ENCODE assay signal across 20 cellular contexts in the genomic region with DNA sequence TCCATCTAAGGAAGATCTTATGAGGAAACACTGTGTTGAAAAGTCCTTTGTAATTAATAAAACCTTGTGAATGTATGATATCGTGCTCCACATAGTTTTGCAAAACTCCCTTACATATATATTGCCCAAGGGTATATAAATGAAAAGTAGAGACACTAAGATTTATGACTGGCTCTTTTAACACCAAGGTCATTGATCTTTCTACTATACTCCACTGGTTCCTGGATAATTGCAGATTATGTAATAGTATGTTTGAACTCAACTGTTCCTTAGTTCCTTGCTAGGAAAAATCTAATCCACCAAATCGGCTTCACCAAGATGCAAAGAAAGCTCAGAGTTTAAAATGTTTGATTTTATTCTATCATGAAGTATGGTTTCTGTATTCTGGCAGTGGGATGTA.
"Had no signal": no experiment of that assay in that cellular context is flagged by ENCODE, and none has a peak within 500 bp of the region (broad histone marks: within the 10 kb centered on the region; RNA-seq: fewer than 3 reads in every experiment).

No MANE protein-coding gene starts in this region.

- H3K9me3 Mint-ChIP-seq: dendritic cell treated with granulocyte-macrophage colony-stimulating factor and Interleukin-4, amounts not matched to agents 40 ng/mL and 50 ng/mL, for 4 days; effector memory CD8-positive, alpha-beta T cell; endodermal cell had no signal

- H3K36me3 ChIP-seq: colonic mucosa, esophagus muscularis mucosa, esophagus squamous epithelium, gastrocnemius medialis, gastroesophageal sphincter, heart left ventricle, heart right ventricle had no signal

- FAIRE-seq: colon had no signal

- H3K9me3 ChIP-seq: colonic mucosa, esophagus muscularis mucosa, esophagus squamous epithelium, gastrocnemius medialis, gastroesophageal sphincter, heart left ventricle, heart right ventricle had no signal

- H3K4me3 Mint-ChIP-seq: dendritic cell treated with granulocyte-macrophage colony-stimulating factor and Interleukin-4, amounts not matched to agents 40 ng/mL and 50 ng/mL, for 4 days; effector memory CD8-positive, alpha-beta T cell; endodermal cell had no signal

- H3K4me3 ChIP-seq: colonic mucosa, coronary artery, dorsolateral prefrontal cortex, esophagus muscularis mucosa, esophagus squamous epithelium, gastrocnemius medialis, gastroesophageal sphincter, heart left ventricle, heart right ventricle had no signal

- H3K27ac Mint-ChIP-seq: dendritic cell treated with granulocyte-macrophage colony-stimulating factor and Interleukin-4, amounts not matched to agents 40 ng/mL and 50 ng/mL, for 4 days; effector memory CD8-positive, alpha-beta T cell; endodermal cell had no signal

- H3K27ac ChIP-seq: colonic mucosa, coronary artery, dorsolateral prefrontal cortex, epithelial cell of prostate, esophagus muscularis mucosa, esophagus squamous epithelium, foreskin keratinocyte, gastrocnemius medialis, gastroesophageal sphincter, heart left ventricle, heart right ventricle had no signal

- ATAC-seq: effector memory CD8-positive, alpha-beta T cell; esophagus mucosa; foreskin keratinocyte; gastrocnemius medialis; gastroesophageal sphincter; heart left ventricle; heart right ventricle had no signal

- H3K4me1 ChIP-seq: colonic mucosa, foreskin keratinocyte had no signal

- H3K4me1 Mint-ChIP-seq: endodermal cell had no signal

- DNase-seq: colonic mucosa; cortex of kidney; effector CD4-positive, alpha-beta T cell; endodermal cell; esophagus squamous epithelium; foreskin keratinocyte; foreskin melanocyte; gastrocnemius medialis; glutamatergic neuron; heart left ventricle; heart right ventricle had no signal
